ENCODE assay signal across 1 cellular context in the genomic region with DNA sequence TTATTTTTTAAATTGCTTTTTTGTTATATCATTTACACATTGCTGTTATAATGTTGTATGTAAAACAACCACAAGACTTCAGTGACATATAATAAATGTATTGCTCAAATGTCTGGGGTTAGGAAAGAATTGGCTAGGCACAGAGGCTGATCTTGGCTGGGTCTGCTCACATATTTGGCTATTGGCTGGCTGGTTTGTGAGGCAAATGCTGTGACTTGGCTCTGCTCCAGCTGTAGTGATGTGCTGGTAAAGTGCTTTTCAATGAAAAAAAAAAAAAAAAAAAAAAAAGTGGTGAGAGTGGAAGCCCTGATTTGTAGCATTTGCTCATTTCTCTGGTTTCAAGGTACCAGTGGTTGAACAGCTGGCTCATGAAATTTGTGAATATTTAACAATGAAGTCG.
TF ChIP-seq lines count a peak whose summit lies in the region.

No MANE protein-coding gene starts in this region.

TF ChIP-seq in SK-N-SH, 30 proteins besides CTCF, POLR2A, EP300 and RAD21:
- no peak for TF ChIP-seq MXI1 (IDR thresholded peaks at IDR 0.05; ENCODE audit: low read depth, low read length)
- no peak for TF ChIP-seq JUND (IDR thresholded peaks at IDR 0.05)
- TF ChIP-seq CHD2 (IDR thresholded peaks at IDR 0.05; ENCODE audit: low read length, partially characterized antibody): no peak
- TF ChIP-seq USF1 (IDR thresholded peaks at IDR 0.05; ENCODE audit: borderline replicate concordance, low read depth): no peak
- TF ChIP-seq TCF12 (IDR thresholded peaks at IDR 0.05): no peak
- no peak for TF ChIP-seq GATA2 (CRISPR knock-in tag; IDR thresholded peaks at IDR 0.05)
- TF ChIP-seq RXRA (IDR thresholded peaks at IDR 0.05; ENCODE audit: borderline replicate concordance, low read depth): no peak
- TF ChIP-seq MAX (IDR thresholded peaks at IDR 0.05; ENCODE audit: low read depth): no peak
- TF ChIP-seq ELF1 (IDR thresholded peaks at IDR 0.05): no peak
